In the genomic region with DNA sequence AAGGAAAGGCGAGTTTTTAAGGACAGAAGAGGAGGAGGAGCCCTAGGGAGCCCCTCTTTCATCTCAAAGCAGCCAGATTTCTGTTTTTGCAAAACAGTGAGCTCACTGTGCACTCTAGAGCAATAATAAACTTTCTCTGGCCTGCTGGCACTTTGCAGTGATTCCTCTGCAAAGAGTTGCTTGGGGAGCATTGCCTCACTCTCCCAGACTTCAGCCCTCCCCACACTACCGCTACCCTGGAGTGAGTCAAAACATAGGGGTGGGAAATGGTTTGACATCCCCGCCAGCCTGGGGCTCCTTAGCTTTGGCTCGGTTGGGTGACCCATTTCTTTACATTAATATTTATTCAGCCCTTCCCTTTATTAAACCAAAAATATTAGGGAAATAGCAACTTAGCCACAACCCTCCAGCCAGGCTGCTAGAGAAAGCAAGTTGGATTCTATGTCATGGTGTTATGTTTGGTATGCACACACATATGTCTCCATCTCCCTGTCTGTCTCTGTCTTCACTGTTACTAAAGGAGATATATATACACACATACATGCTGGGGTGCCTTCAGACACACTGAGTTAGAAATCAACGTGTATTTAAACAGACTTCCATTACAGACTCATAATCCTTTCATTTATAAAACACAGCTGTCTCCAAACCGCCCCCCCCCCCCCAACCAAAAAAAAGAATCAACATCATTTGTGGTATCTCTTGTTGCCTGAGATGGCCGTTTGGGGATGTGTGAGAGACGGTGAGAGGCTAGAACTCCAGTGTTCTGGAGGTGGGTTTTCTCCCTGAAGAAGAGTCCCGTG, we compare ENCODE assay signal across 8 cellular contexts. TPM values are rescaled to one million over a fixed set of nuclear protein-coding genes. Genes with fewer than 3 reads are reported as not detected.
A peak's percentile ranks its signal among the peaks of the same experiment; 100 is the strongest.
DNase-seq lines count a peak whose midpoint lies in the region; ATAC-seq and TF ChIP-seq lines count a peak whose summit lies in the region.

No MANE protein-coding gene starts in this region.

- H3K4me2 ChIP-seq in Loucy (ENCODE audit: low read depth, low read length, poor library complexity, severe bottlenecking): peak overlapping the region; percentile 87

- H3K9me3 ChIP-seq in Loucy (ENCODE audit: insufficient read depth, low read depth, low read length) (no peaks in the 10 kb centered on the region), vagina (no peaks in the 10 kb centered on the region)

- intact Hi-C loops in MCF 10A (cut with micrococcal nuclease) (no loop called here), vagina (cut with DNase I) (no loop called here)

- H3K27ac Mint-ChIP-seq in MCF 10A (ENCODE audit: low read depth, unreplicated experiment): peak overlapping the region; percentile 93
- peak overlapping the region; percentile 96 for H3K27ac Mint-ChIP-seq in memory B cell

- H3K27me3 Mint-ChIP-seq in MCF 10A (ENCODE audit: insufficient read depth, unreplicated experiment) (no peaks in the 10 kb centered on the region), memory B cell (no peaks in the 10 kb centered on the region)

- no peak for DNase-seq in AG04449 (ENCODE audit: low read depth, low spot score)
- no peak for DNase-seq in MCF 10A (ENCODE audit: unreplicated experiment)
- no peak for DNase-seq in memory B cell (ENCODE audit: low spot score in 2 of 2)
- DNase-seq in vagina (ENCODE audit: extremely low spot score in 2 of 2): no peak
- no peak for DNase-seq in superior temporal gyrus (ENCODE audit: extremely low spot score)

- H3K27me3 ChIP-seq in Loucy (ENCODE audit: insufficient read depth, low read length, poor library complexity, severe bottlenecking) (no peaks in the 10 kb centered on the region), vagina (no peaks in the 10 kb centered on the region)

- H3F3A ChIP-seq in Loucy (ENCODE audit: low read depth): peaks cover 7% of the 10 kb centered on the region; the same call in 1 of the 2 replicates

- no TSS peak for BruUV-seq in MCF 10A (replicated peaks; lab: Mats Ljungman, UMichigan)

- POLR2A ChIA-PET in AG04449 (lab: Yijun Ruan, JAX) (interaction anchor here (0.9 to 1.1 kb wide), 3 partner anchors 11 to 114 kb away, joined by 3 to 4 read pairs (median 3); no protein-coding TSS in a partner anchor), MCF 10A (lab: Yijun Ruan, JAX) (interaction anchor here (0.9 to 17.6 kb wide), 12 partner anchors 8 to 220 kb away, joined by 3 to 721 read pairs (median 6); partner anchors contain the start of genes ANGEL1 and CIPC)

- no peak for ATAC-seq in memory B cell (ENCODE audit: low read depth)
- no peak for ATAC-seq in HG02759 (IDR thresholded peaks at IDR 0.05; ENCODE audit: unreplicated experiment)
- no peak for ATAC-seq in GM21737 (IDR thresholded peaks at IDR 0.05; ENCODE audit: unreplicated experiment)

- no peak for TF ChIP-seq POLR2A in vagina (IDR thresholded peaks at IDR 0.05)

- H3K9ac ChIP-seq in Loucy (ENCODE audit: low read depth, low read length, poor library complexity, severe bottlenecking): peak overlapping the region; percentile 95

- H4K20me1 ChIP-seq in Loucy (ENCODE audit: insufficient read depth, low read length, poor library complexity, severe bottlenecking): peaks cover 2% of the 10 kb centered on the region

- H3K36me3 Mint-ChIP-seq in MCF 10A (ENCODE audit: insufficient read depth, unreplicated experiment): peaks cover 5% of the 10 kb centered on the region
- H3K36me3 Mint-ChIP-seq in memory B cell: no peaks in the 10 kb centered on the region

- H2AFZ ChIP-seq in Loucy (ENCODE audit: low read length): no peak overlapping the region

- H3K4me3 Mint-ChIP-seq in MCF 10A (ENCODE audit: unreplicated experiment): peak overlapping the region; percentile 75
- H3K4me3 Mint-ChIP-seq in memory B cell: peak overlapping the region; percentile 91

- TF ChIP-seq CTCF in AG04449 (IDR thresholded peaks at IDR 0.05; ENCODE audit: insufficient read depth, low read length, missing control alignments) (no peak), Loucy (conservative IDR thresholded peaks at IDR 0.05; ENCODE audit: low read length) (no peak), MCF 10A (IDR thresholded peaks at IDR 0.05; ENCODE audit: unreplicated experiment) (no peak), vagina (IDR thresholded peaks at IDR 0.05) (no peak)

- H3K4me3 ChIP-seq in AG04449 (ENCODE audit: low read depth, low read length) (peak overlapping the region; percentile 37), Loucy (ENCODE audit: low read length, poor library complexity, severe bottlenecking) (no peak overlapping the region), vagina (peak overlapping the region; percentile 58 to 66)

- peak overlapping the region; percentile 98 for H3K27ac ChIP-seq in vagina

- H3K36me3 ChIP-seq in Loucy (ENCODE audit: insufficient read depth, low read length): no peaks in the 10 kb centered on the region
- no peaks in the 10 kb centered on the region for H3K36me3 ChIP-seq in vagina

- CTCF ChIA-PET in AG04449 (lab: Yijun Ruan, JAX) (interaction anchor here (0.7 to 13.4 kb wide), 8 partner anchors 9 to 118 kb away, joined by 3 to 110 read pairs (median 4); no protein-coding TSS in a partner anchor), MCF 10A (lab: Yijun Ruan, JAX) (interaction anchor here (0.8 to 2.2 kb wide), 8 partner anchors 13 to 118 kb away, joined by 3 to 13 read pairs (median 4); no protein-coding TSS in a partner anchor)

- peaks cover 31% of the 10 kb centered on the region for H3K4me1 Mint-ChIP-seq in MCF 10A (ENCODE audit: insufficient read depth, unreplicated experiment)
- H3K4me1 Mint-ChIP-seq in memory B cell: peaks cover 22% of the 10 kb centered on the region

- H3K4me1 ChIP-seq in Loucy (ENCODE audit: insufficient read depth, low read length, poor library complexity, severe bottlenecking) (peaks cover 41% of the 10 kb centered on the region), vagina (peaks cover 73% of the 10 kb centered on the region)

- no peaks in the 10 kb centered on the region for H3K9me2 ChIP-seq in Loucy (replicated peaks; ENCODE audit: low read depth, low read length)

- H3K9me3 Mint-ChIP-seq in MCF 10A (ENCODE audit: unreplicated experiment) (no peaks in the 10 kb centered on the region), memory B cell (no peaks in the 10 kb centered on the region)

- H3K79me2 ChIP-seq in Loucy (ENCODE audit: insufficient read depth, low read length): peaks cover 32% of the 10 kb centered on the region

RNA-seq across cellular contexts. Expression of gene IRF2BPL, which starts 3.4 kb away (rescaled TPM):
- total RNA-seq in MCF 10A (2022): 22.1 and 26.0 TPM in 2 replicates
- 51.1 TPM for total RNA-seq in vagina
